Comparison of ENCODE assay signal across 13 cellular contexts in genomic region chr6:20724443-20724842, GRCh38.
DNase-seq lines count a peak whose midpoint lies in the region; ATAC-seq, FAIRE-seq and TF ChIP-seq lines count a peak whose summit lies in the region.
"Had no signal": no experiment of that assay in that cellular context is flagged by ENCODE, and none has a peak within 500 bp of the region (broad histone marks: within the 10 kb centered on the region; RNA-seq: fewer than 3 reads in every experiment).

No MANE protein-coding gene starts in this region.

- H3K9ac ChIP-seq in HUES64 (ENCODE audit: low read depth, low read length) (no peak overlapping the region), H1 (replicated peaks in 1 of 4; ENCODE audit: extremely low read depth in 1 of 4, low read depth in 3 of 4, low read length in 3 of 4) (no peak overlapping the region), neural progenitor cell (no peak overlapping the region)

- no peak overlapping the region for H2BK15ac ChIP-seq in H1 (ENCODE audit: low read length)

- no peak overlapping the region for H2BK120ac ChIP-seq in H1 (replicated peaks; ENCODE audit: low read depth, low read length)

- H3F3A ChIP-seq in neural progenitor cell (ENCODE audit: low read depth): no peaks in the 10 kb centered on the region

- H3K23me2 ChIP-seq in H1 (ENCODE audit: low read depth, low read length): no peaks in the 10 kb centered on the region

- H2BK5ac ChIP-seq in H1 (ENCODE audit: low read depth, low read length): no peak overlapping the region

- H3K79me2 ChIP-seq in H1 (ENCODE audit: control insufficient read depth in 1 of 2, insufficient read depth in 2 of 2, low read length in 2 of 2) (0 out of 4 replicates have a peak, but pooled peaks cover 0 to 2% of the 10 kb centered on the region in 2 experiments), neural progenitor cell (ENCODE audit: low read depth) (no peaks in the 10 kb centered on the region)

- H3K36me3 ChIP-seq in HUES64 (ENCODE audit: insufficient read depth, low read length): no peaks in the 10 kb centered on the region
- H3K36me3 ChIP-seq in H1 (ENCODE audit: control insufficient read depth in 2 of 4, insufficient read depth in 4 of 4, low read length in 3 of 4): no peaks in the 10 kb centered on the region
- no peaks in the 10 kb centered on the region for H3K36me3 ChIP-seq in neural progenitor cell
- no peaks in the 10 kb centered on the region for H3K36me3 ChIP-seq in CD8-positive, alpha-beta memory T cell (ENCODE audit: insufficient read depth, low read length)

- ATAC-seq in HG02970 (IDR thresholded peaks at IDR 0.05; ENCODE audit: low FRiP score, unreplicated experiment): no peak

- TF ChIP-seq CTCF in H1 (IDR thresholded peaks at IDR 0.05; ENCODE audit: control extremely low read depth in 1 of 3, insufficient read depth in 1 of 3, low read depth in 1 of 3, low read length in 3 of 3) (no peak), neural progenitor cell (IDR thresholded peaks at IDR 0.05) (no peak)

- no peak overlapping the region for H2BK20ac ChIP-seq in H1 (ENCODE audit: low read length)

- H3K27me3 Mint-ChIP-seq in neural progenitor cell (ENCODE audit: insufficient read depth, low read depth): peaks cover 6% of the 10 kb centered on the region
- no peaks in the 10 kb centered on the region for H3K27me3 Mint-ChIP-seq in CD8-positive, alpha-beta memory T cell
- H3K27me3 Mint-ChIP-seq: B cell; CD4-positive, alpha-beta T cell; IgD-negative memory B cell had no signal

- peaks cover 31% of the 10 kb centered on the region for H3K4me1 ChIP-seq in HUES64 (ENCODE audit: insufficient read depth, low read length)
- H3K4me1 ChIP-seq in H1 (replicated peaks in 1 of 4; ENCODE audit: control insufficient read depth in 3 of 4, insufficient read depth in 4 of 4, low read length in 3 of 4): peaks cover 0 to 11% (median 6%) of the 10 kb centered on the region in 4 experiments; a peak in 4 of 7 replicates
- H3K4me1 ChIP-seq in neural progenitor cell: no peaks in the 10 kb centered on the region
- H3K4me1 ChIP-seq in CD8-positive, alpha-beta memory T cell (ENCODE audit: insufficient read depth, low read length): no peaks in the 10 kb centered on the region

- H2BK12ac ChIP-seq in H1 (ENCODE audit: low read depth, low read length): no peak overlapping the region

- 51% methylated on average over 3 of the region's 3 CpGs for WGBS in HUES64
- WGBS in H1 (ENCODE audit: extremely low coverage in 1 of 2, insufficient coverage in 1 of 2, insufficient read length in 1 of 2, insufficient replicate concordance in 2 of 2, low coverage in 1 of 2, low lambda C conversion rate in 2 of 2, missing lambda C conversion rate in 1 of 2), 2 experiments: 55% methylated on average over 3 of the region's 3 CpGs; no CpG with 5 or more reads in 1 of the 2 experiments

- H3K23ac ChIP-seq in H1 (ENCODE audit: insufficient read length): no peak overlapping the region

- H3K4me2 ChIP-seq in H1 (ENCODE audit: insufficient read depth in 1 of 2, low read depth in 2 of 2, low read length in 2 of 2): no peak overlapping the region; a peak in 1 of 4 replicates
- no peak overlapping the region for H3K4me2 ChIP-seq in neural progenitor cell

- no peak for FAIRE-seq in H1 (lab: Jason Lieb, UNC)
- FAIRE-seq: A204.1 had no signal

- H3K27me3 ChIP-seq in HUES64 (ENCODE audit: insufficient read depth, low read length) (no peaks in the 10 kb centered on the region), H1 (replicated peaks in 1 of 4; ENCODE audit: control insufficient read depth in 3 of 4, extremely low read depth in 1 of 4, insufficient read depth in 3 of 4, low read length in 3 of 4) (no peaks in the 10 kb centered on the region), neural progenitor cell (no peaks in the 10 kb centered on the region)
- no peaks in the 10 kb centered on the region for H3K27me3 ChIP-seq in CD8-positive, alpha-beta memory T cell (ENCODE audit: insufficient read depth, low read length, poor library complexity, severe bottlenecking)

- no peak overlapping the region for H3K4ac ChIP-seq in H1 (replicated peaks; ENCODE audit: insufficient read length, low read depth, low read length)

- no peak overlapping the region for H3K18ac ChIP-seq in H1 (ENCODE audit: extremely low read depth, low read length)

- TF ChIP-seq POLR2A in H1 (IDR thresholded peaks at IDR 0.05; ENCODE audit: control extremely low read depth in 1 of 2, low read depth in 2 of 2, low read length in 2 of 2): no peak

- H3K4me1 Mint-ChIP-seq in neural progenitor cell: peaks cover 3% of the 10 kb centered on the region
- peaks cover 20 to 32% (median 26%) of the 10 kb centered on the region in 3 donors for H3K4me1 Mint-ChIP-seq in CD8-positive, alpha-beta memory T cell

- no peaks in the 10 kb centered on the region for H4K20me1 ChIP-seq in H1 (replicated peaks in 1 of 2; ENCODE audit: control insufficient read depth in 1 of 2, insufficient read depth in 2 of 2, low read length in 2 of 2)
- no peaks in the 10 kb centered on the region for H4K20me1 ChIP-seq in neural progenitor cell (ENCODE audit: low read depth)

- TF ChIP-seq RAD21 in H1 (IDR thresholded peaks at IDR 0.05 in 1 of 2, conservative IDR thresholded peaks at IDR 0.05 in 1 of 2; ENCODE audit: low read depth in 2 of 2, low read length in 2 of 2): no peak

- in situ Hi-C loops in G401 (cut with HindIII; ENCODE audit: low sequenced_read_pairs): no loop called here

- H2AK5ac ChIP-seq in H1 (ENCODE audit: low read depth, low read length): no peak overlapping the region

- CTCF ChIA-PET in H1 (lab: Charles Lee; ENCODE audit: partially characterized antibody): interaction anchor here (0.8 to 0.9 kb wide), 2 partner anchors 8 to 228 kb away, joined by 3 to 4 read pairs; no protein-coding TSS in a partner anchor
- CTCF ChIA-PET in CD8-positive, alpha-beta memory T cell (lab: Charles Lee): no interaction called here

- no peaks in the 10 kb centered on the region for H3K9me3 Mint-ChIP-seq in neural progenitor cell
- H3K9me3 Mint-ChIP-seq in CD8-positive, alpha-beta memory T cell: peaks cover 0 to 5% (median 0%) of the 10 kb centered on the region in 5 donors
- H3K9me3 Mint-ChIP-seq: CD4-positive, alpha-beta T cell had no signal

- H3K14ac ChIP-seq in H1 (ENCODE audit: insufficient read length): no peak overlapping the region

- H3K27ac ChIP-seq in HUES64 (ENCODE audit: low read depth, low read length) (0 out of 2 replicates have a peak overlapping the region, but pooled peaks have one; percentile 14), H1 (ENCODE audit: low read depth, low read length) (no peak overlapping the region), neural progenitor cell (peak overlapping the region; percentile 3)
- no peak overlapping the region for H3K27ac ChIP-seq in CD8-positive, alpha-beta memory T cell (ENCODE audit: low read depth, low read length)

- DNase-seq in G401 (ENCODE audit: low spot score) (peak; percentile 65), H1 (ENCODE audit: low read depth in 1 of 2, low spot score in 2 of 2) (no peak), neural progenitor cell (ENCODE audit: low spot score) (peak; percentile 11), GOT3 (lab: John Stamatoyannopoulos, UW) (no peak)
- DNase-seq in CD8-positive, alpha-beta memory T cell: no peak
- DNase-seq: CD4-positive, alpha-beta T cell; DND-41; H7 had no signal

- POLR2A ChIA-PET in H1 (lab: Charles Lee; ENCODE audit: partially characterized antibody): no interaction called here
- POLR2A ChIA-PET in CD8-positive, alpha-beta memory T cell (lab: Charles Lee): no interaction called here

- no peak for TF ChIP-seq EP300 in H1 (IDR thresholded peaks at IDR 0.05; ENCODE audit: borderline replicate concordance in 1 of 2, low read depth in 2 of 2, low read length in 2 of 2)

- no peak overlapping the region for H4K91ac ChIP-seq in H1 (replicated peaks; ENCODE audit: insufficient read length, low read length)

- H3K27ac Mint-ChIP-seq in neural progenitor cell: no peak overlapping the region
- H3K27ac Mint-ChIP-seq in CD8-positive, alpha-beta memory T cell: no peak overlapping the region
- H3K27ac Mint-ChIP-seq: B cell; CD4-positive, alpha-beta T cell; IgD-negative memory B cell had no signal

- peaks cover 5% of the 10 kb centered on the region for H3K36me3 Mint-ChIP-seq in neural progenitor cell
- H3K36me3 Mint-ChIP-seq in CD8-positive, alpha-beta memory T cell: peaks cover 17% of the 10 kb centered on the region in 3 donors

- no peak overlapping the region for H3K56ac ChIP-seq in H1 (replicated peaks; ENCODE audit: insufficient read length, low read depth, low read length)

- no peaks in the 10 kb centered on the region; the same call in 1 of the 2 replicates for H3K79me1 ChIP-seq in H1 (ENCODE audit: low read depth, low read length)

- H2AFZ ChIP-seq in H1 (ENCODE audit: low read length) (no peak overlapping the region), neural progenitor cell (replicated peaks) (no peak overlapping the region)

- H3K9me3 ChIP-seq in HUES64 (ENCODE audit: insufficient read depth, low read depth, low read length) (no peaks in the 10 kb centered on the region), H1 (ENCODE audit: insufficient read depth in 2 of 2, low read depth in 1 of 2, low read length in 1 of 2) (no peaks in the 10 kb centered on the region), neural progenitor cell (ENCODE audit: low read depth) (no peaks in the 10 kb centered on the region)
- no peaks in the 10 kb centered on the region for H3K9me3 ChIP-seq in CD8-positive, alpha-beta memory T cell (ENCODE audit: low read length)

- no peak overlapping the region for H3K4me3 ChIP-seq in HUES64 (ENCODE audit: low read length)
- no peak overlapping the region for H3K4me3 ChIP-seq in H1 (ENCODE audit: extremely low read depth in 1 of 4, insufficient read depth in 2 of 4, low read depth in 3 of 4, low read length in 4 of 4)
- H3K4me3 ChIP-seq in neural progenitor cell: no peak overlapping the region
- H3K4me3 ChIP-seq in CD8-positive, alpha-beta memory T cell (ENCODE audit: low read length): no peak overlapping the region

- no peak overlapping the region for H4K8ac ChIP-seq in H1 (ENCODE audit: extremely low read depth, insufficient read depth, low read length)

- no peak overlapping the region for H3K4me3 Mint-ChIP-seq in neural progenitor cell
- no peak overlapping the region for H3K4me3 Mint-ChIP-seq in CD8-positive, alpha-beta memory T cell
- H3K4me3 Mint-ChIP-seq: B cell; CD4-positive, alpha-beta T cell; IgD-negative memory B cell had no signal

- H4K5ac ChIP-seq in H1 (ENCODE audit: insufficient read length, low read depth, low read length): no peak overlapping the region

TF ChIP-seq in H1, 55 proteins besides CTCF, POLR2A, EP300 and RAD21:
- TF ChIP-seq TEAD4 (IDR thresholded peaks at IDR 0.05; ENCODE audit: low read depth, low read length) (peak; percentile 88), YY1 (IDR thresholded peaks at IDR 0.05; ENCODE audit: low read depth, low read length) (no peak)

Comparison
In these comparisons a context has a peak if more than half of its experiments do, and no peak if none do; other contexts are left out.
1. DNase-seq: peak in G401 (single experiment) and neural progenitor cell (single experiment); none in H1 (0 of 2), GOT3 (single experiment) and CD8-positive, alpha-beta memory T cell (0 of 5).
2. H3K27ac ChIP-seq: peak in HUES64 (single experiment) and neural progenitor cell (single experiment); none in H1 (single experiment) and CD8-positive, alpha-beta memory T cell (single experiment).